15 cellular contexts compared by ENCODE assay signal in genomic region chr5:153775923-153776322, GRCh38.
DNase-seq lines count a peak whose midpoint lies in the region; ATAC-seq, FAIRE-seq and TF ChIP-seq lines count a peak whose summit lies in the region.
"Had no signal": no experiment of that assay in that cellular context is flagged by ENCODE, and none has a peak within 500 bp of the region (broad histone marks: within the 10 kb centered on the region; RNA-seq: fewer than 3 reads in every experiment).

No MANE protein-coding gene starts in this region.

- no peak overlapping the region for H3K27ac Mint-ChIP-seq in activated naive CD4-positive, alpha-beta T cell treated with anti-CD3 and anti-CD28 coated beads, Interleukin-2, amount 50 U/mL, for 72 hours
- no peak overlapping the region for H3K27ac Mint-ChIP-seq in WTC11
- H3K27ac Mint-ChIP-seq in neural progenitor cell = no peak overlapping the region
- H3K27ac Mint-ChIP-seq: B cell; CD4-positive, alpha-beta T cell; GM23338 had no signal

- H3K36me3 Mint-ChIP-seq in activated naive CD4-positive, alpha-beta T cell treated with anti-CD3 and anti-CD28 coated beads, Interleukin-2, amount 50 U/mL, for 72 hours = no peaks in the 10 kb centered on the region
- no peaks in the 10 kb centered on the region for H3K36me3 Mint-ChIP-seq in WTC11
- peaks cover 16% of the 10 kb centered on the region for H3K36me3 Mint-ChIP-seq in neural progenitor cell

- RAD21 ChIA-PET in GM12878 (lab: Charles Lee; ENCODE audit: unreplicated experiment) = no interaction called here

- H3K27me3 ChIP-seq in GM12878 (replicated peaks in 1 of 2; ENCODE audit: control insufficient read depth in 2 of 2, insufficient read depth in 2 of 2, low read length in 1 of 2) (no peaks in the 10 kb centered on the region), neural progenitor cell (no peaks in the 10 kb centered on the region)

- no peak overlapping the region for H3K9ac ChIP-seq in GM12878 (ENCODE audit: control insufficient read depth, insufficient read depth, low read length)
- H3K9ac ChIP-seq in neural progenitor cell = no peak overlapping the region

- H3K27me3 Mint-ChIP-seq in WTC11 (ENCODE audit: low read depth) (no peaks in the 10 kb centered on the region), neural progenitor cell (ENCODE audit: insufficient read depth, low read depth) (no peaks in the 10 kb centered on the region)

- H3K4me3 Mint-ChIP-seq in WTC11 (no peak overlapping the region), neural progenitor cell (no peak overlapping the region)
- H3K4me3 Mint-ChIP-seq: B cell; CD4-positive, alpha-beta T cell; GM23338 had no signal

- ATAC-seq in activated naive CD4-positive, alpha-beta T cell treated with anti-CD3 and anti-CD28 coated beads, Interleukin-2, amount 50 U/mL, for 72 hours = peak; percentile 24 to 50
- ATAC-seq in GM12878 (peak; percentile 46), WTC11 (no peak)
- ATAC-seq: GM23338 had no signal

- peaks cover 0 to 5% of the 10 kb centered on the region in 2 donors for H3K9me3 Mint-ChIP-seq in activated naive CD4-positive, alpha-beta T cell treated with anti-CD3 and anti-CD28 coated beads, Interleukin-2, amount 50 U/mL, for 72 hours
- H3K9me3 Mint-ChIP-seq in WTC11 (no peaks in the 10 kb centered on the region), neural progenitor cell (peaks cover 2% of the 10 kb centered on the region)
- H3K9me3 Mint-ChIP-seq: GM23338 had no signal

- SMC1A ChIA-PET in GM12878 (lab: Charles Lee; ENCODE audit: uncharacterized antibody, unreplicated experiment) = no interaction called here

- TF ChIP-seq CTCF in GM12878 (IDR thresholded peaks at IDR 0.05 in 2 of 3, conservative IDR thresholded peaks at IDR 0.05 in 1 of 3; ENCODE audit: control insufficient read depth in 2 of 3, extremely low read depth in 1 of 3, insufficient read depth in 1 of 3, low read depth in 3 of 3, low read length in 3 of 3) = no peak
- no peak for TF ChIP-seq CTCF in WTC11 (IDR thresholded peaks at IDR 0.05)
- TF ChIP-seq CTCF in neural progenitor cell (IDR thresholded peaks at IDR 0.05) = no peak

- H2AFZ ChIP-seq in GM12878 (ENCODE audit: control insufficient read depth, low read depth, low read length) = no peak overlapping the region
- no peak overlapping the region for H2AFZ ChIP-seq in neural progenitor cell (replicated peaks)
- H2AFZ ChIP-seq: GM23338 had no signal

- no TSS peak for BruUV-seq in GM12878 (replicated peaks; lab: Mats Ljungman, UMichigan)

- H3K36me3 ChIP-seq in GM12878 (ENCODE audit: control insufficient read depth in 2 of 2, insufficient read depth in 2 of 2, low read length in 1 of 2) (no peaks in the 10 kb centered on the region), neural progenitor cell (no peaks in the 10 kb centered on the region)

- H3K27ac ChIP-seq in GM12878 (ENCODE audit: control insufficient read depth, insufficient read depth) = no peak overlapping the region
- no peak overlapping the region for H3K27ac ChIP-seq in neural progenitor cell
- H3K27ac ChIP-seq: HL-60 had no signal

- no peak for DNase-seq in activated naive CD4-positive, alpha-beta T cell treated with anti-CD3 and anti-CD28 coated beads, Interleukin-2, amount 50 U/mL, for 72 hours (ENCODE audit: low spot score in 2 of 2)
- DNase-seq in activated naive CD4-positive, alpha-beta T cell (lab: John Stamatoyannopoulos, UW) = no peak
- DNase-seq in OCI-M1 (lab: John Stamatoyannopoulos, UW) = peak; percentile 2
- DNase-seq in GM12878 (ENCODE audit: low read depth, low spot score) = no peak
- no peak for DNase-seq in WTC11 (ENCODE audit: low spot score)
- no peak for DNase-seq in stimulated activated naive CD4-positive, alpha-beta T cell treated with Interleukin-2 at 50 U/mL for 16 hours (lab: John Stamatoyannopoulos, UW)
- no peak for DNase-seq in neural progenitor cell (ENCODE audit: low spot score)
- DNase-seq: C1 segment of cervical spinal cord; Calu3; CD4-positive, alpha-beta T cell; DMS 273 treated with DMSO at 0.1 percent for 48 hours; H7 had no signal

- H3F3A ChIP-seq in neural progenitor cell (ENCODE audit: low read depth) = peaks cover 7% of the 10 kb centered on the region

- H4K20me1 ChIP-seq in GM12878 (ENCODE audit: control insufficient read depth, insufficient read depth) = no peaks in the 10 kb centered on the region
- no peaks in the 10 kb centered on the region for H4K20me1 ChIP-seq in neural progenitor cell (ENCODE audit: low read depth)

- H3K4me1 ChIP-seq in GM12878 (ENCODE audit: control insufficient read depth, insufficient read depth, low read length) = no peaks in the 10 kb centered on the region
- peaks cover 27% of the 10 kb centered on the region for H3K4me1 ChIP-seq in neural progenitor cell

- peaks cover 13% of the 10 kb centered on the region for H3K4me1 Mint-ChIP-seq in WTC11
- H3K4me1 Mint-ChIP-seq in neural progenitor cell = peaks cover 58% of the 10 kb centered on the region
- H3K4me1 Mint-ChIP-seq: B cell had no signal

- in situ Hi-C loops in GM12878 (cut with MboI) = no loop called here

- intact Hi-C loops in GM12878 (cut with micrococcal nuclease; ENCODE audit: unreplicated experiment) = no loop called here

- H3K9me3 ChIP-seq in GM12878 (replicated peaks; ENCODE audit: control insufficient read depth, insufficient read depth, low read length) (no peaks in the 10 kb centered on the region), neural progenitor cell (ENCODE audit: low read depth) (no peaks in the 10 kb centered on the region)

- 7% methylated on average over 7 of the region's 7 CpGs for WGBS in GM12878 (ENCODE audit: insufficient coverage, insufficient replicate concordance, low lambda C conversion rate, missing lambda C conversion rate)

- H3K4me3 ChIP-seq in GM12878 = no peak overlapping the region
- no peak overlapping the region for H3K4me3 ChIP-seq in neural progenitor cell
- H3K4me3 ChIP-seq: GM23338 had no signal

- TF ChIP-seq EP300 in GM12878 (IDR thresholded peaks at IDR 0.05; ENCODE audit: borderline replicate concordance in 1 of 2, control insufficient read depth in 1 of 2, low read depth in 2 of 2, low read length in 2 of 2) = no peak

- FAIRE-seq in GM12878 (lab: Jason Lieb, UNC) = no peak

- no peak for TF ChIP-seq POLR2A in GM12878 (IDR thresholded peaks at IDR 0.05; ENCODE audit: low read depth, low read length)

- POLR2A ChIA-PET in GM12878 (lab: Charles Lee) = no interaction called here
- POLR2A ChIA-PET in WTC11 (lab: Charles Lee) = no interaction called here

- CTCF ChIA-PET in GM12878 (lab: Yijun Ruan, JAX) = no interaction called here
- CTCF ChIA-PET in WTC11 (lab: Charles Lee) = no interaction called here

- H3K4me2 ChIP-seq in GM12878 (ENCODE audit: control insufficient read depth, insufficient read depth) (no peak overlapping the region), neural progenitor cell (no peak overlapping the region)
- H3K4me2 ChIP-seq: GM23338 had no signal

- no peak for TF ChIP-seq RAD21 in GM12878 (IDR thresholded peaks at IDR 0.05; ENCODE audit: insufficient read depth, low read depth, low read length)

- no peaks in the 10 kb centered on the region for H3K79me2 ChIP-seq in GM12878 (ENCODE audit: control insufficient read depth, insufficient read depth, low read length)
- H3K79me2 ChIP-seq in neural progenitor cell (ENCODE audit: low read depth) = no peaks in the 10 kb centered on the region

TF ChIP-seq in GM12878, 131 proteins besides CTCF, POLR2A, EP300 and RAD21 (continues in another document):
- TF ChIP-seq CEBPB (IDR thresholded peaks at IDR 0.05; ENCODE audit: borderline replicate concordance in 1 of 2, low read depth in 2 of 2, low read length in 2 of 2) (no peak), EGR1 (IDR thresholded peaks at IDR 0.05; ENCODE audit: borderline replicate concordance in 1 of 2, low read depth in 2 of 2, low read length in 2 of 2) (no peak), TCF3 (IDR thresholded peaks at IDR 0.05; ENCODE audit: borderline replicate concordance, insufficient read depth, low read depth, low read length) (no peak), RUNX3 (IDR thresholded peaks at IDR 0.05; ENCODE audit: low read length) (peak; percentile 31; the same call in 1 of the 2 replicates), MTA2 (IDR thresholded peaks at IDR 0.05; ENCODE audit: low read depth) (no peak), IKZF2 (IDR thresholded peaks at IDR 0.05) (peak in 1 of 2 experiments; percentile 28; a peak in 1 of 4 replicates), IKZF1 (conservative IDR thresholded peaks at IDR 0.05) (0 out of 2 replicates have a peak, but pooled peaks have one; percentile 17), BRCA1 (IDR thresholded peaks at IDR 0.05; ENCODE audit: low read depth, low read length) (no peak), JUND (IDR thresholded peaks at IDR 0.05; ENCODE audit: low read depth, low read length) (no peak), RB1 (IDR thresholded peaks at IDR 0.05; ENCODE audit: borderline replicate concordance) (no peak)

TF ChIP-seq in WTC11, 78 proteins besides CTCF, POLR2A, EP300 and RAD21 (continues in another document):
- no peak for TF ChIP-seq USF2 (CRISPR knock-in tag; IDR thresholded peaks at IDR 0.05)
- TF ChIP-seq NR2C2 (CRISPR knock-in tag; IDR thresholded peaks at IDR 0.05) = no peak
- no peak for TF ChIP-seq IRF1 (CRISPR knock-in tag; IDR thresholded peaks at IDR 0.05)
- no peak for TF ChIP-seq HMGA2 (CRISPR knock-in tag; IDR thresholded peaks at IDR 0.05)
- TF ChIP-seq MLX (CRISPR knock-in tag; IDR thresholded peaks at IDR 0.05) = no peak
- no peak for TF ChIP-seq ZNF219 (CRISPR knock-in tag; IDR thresholded peaks at IDR 0.05; ENCODE audit: borderline replicate concordance)
